ENCODE assay signal across 1 cellular context in the genomic region with DNA sequence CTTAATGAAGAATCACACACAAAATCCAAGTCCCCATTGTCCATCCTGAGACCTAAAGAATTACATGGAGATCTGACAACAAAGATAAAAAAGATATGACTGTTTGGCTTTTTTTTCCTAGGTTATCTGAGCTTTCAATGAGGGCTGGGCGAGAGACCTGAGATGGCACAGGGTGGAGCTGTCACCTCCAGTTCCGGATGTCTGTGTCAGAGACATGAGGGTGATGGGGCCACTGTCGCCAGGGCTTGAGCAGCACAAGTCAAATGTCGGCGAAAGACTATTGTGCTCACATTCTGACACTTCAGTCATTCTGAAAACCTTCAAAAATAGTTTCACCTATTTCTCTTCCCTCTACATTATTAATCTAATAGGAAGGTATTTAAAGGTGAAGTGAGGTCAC.
TF ChIP-seq lines count a peak whose summit lies in the region.

No MANE protein-coding gene starts in this region.

TF ChIP-seq in SK-N-SH, 30 proteins besides CTCF, POLR2A, EP300 and RAD21 (continued from another document):
- TF ChIP-seq, protein P1, sequence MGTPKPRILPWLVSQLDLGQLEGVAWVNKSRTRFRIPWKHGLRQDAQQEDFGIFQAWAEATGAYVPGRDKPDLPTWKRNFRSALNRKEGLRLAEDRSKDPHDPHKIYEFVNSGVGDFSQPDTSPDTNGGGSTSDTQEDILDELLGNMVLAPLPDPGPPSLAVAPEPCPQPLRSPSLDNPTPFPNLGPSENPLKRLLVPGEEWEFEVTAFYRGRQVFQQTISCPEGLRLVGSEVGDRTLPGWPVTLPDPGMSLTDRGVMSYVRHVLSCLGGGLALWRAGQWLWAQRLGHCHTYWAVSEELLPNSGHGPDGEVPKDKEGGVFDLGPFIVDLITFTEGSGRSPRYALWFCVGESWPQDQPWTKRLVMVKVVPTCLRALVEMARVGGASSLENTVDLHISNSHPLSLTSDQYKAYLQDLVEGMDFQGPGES (IDR thresholded peaks at IDR 0.05; ENCODE audit: low read depth, low read length), result no peak
- TF ChIP-seq FOXJ3 (CRISPR knock-in tag; IDR thresholded peaks at IDR 0.05) (no peak), CHD2 (IDR thresholded peaks at IDR 0.05; ENCODE audit: low read length, partially characterized antibody) (no peak), JUND (IDR thresholded peaks at IDR 0.05) (no peak), POLR2AphosphoS5 (IDR thresholded peaks at IDR 0.05; ENCODE audit: low read depth, low read length) (no peak), GABPA (IDR thresholded peaks at IDR 0.05; ENCODE audit: low read depth) (no peak), NRF1 (IDR thresholded peaks at IDR 0.05; ENCODE audit: low read depth, low read length) (no peak), MXI1 (IDR thresholded peaks at IDR 0.05; ENCODE audit: low read depth, low read length) (no peak), NFIC (IDR thresholded peaks at IDR 0.05; ENCODE audit: borderline replicate concordance) (no peak), FOXM1 (IDR thresholded peaks at IDR 0.05; ENCODE audit: low read depth) (no peak)
- TF ChIP-seq, protein P2, sequence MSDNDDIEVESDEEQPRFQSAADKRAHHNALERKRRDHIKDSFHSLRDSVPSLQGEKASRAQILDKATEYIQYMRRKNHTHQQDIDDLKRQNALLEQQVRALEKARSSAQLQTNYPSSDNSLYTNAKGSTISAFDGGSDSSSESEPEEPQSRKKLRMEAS (IDR thresholded peaks at IDR 0.05; ENCODE audit: low read depth), result no peak
- TF ChIP-seq, protein P3, sequence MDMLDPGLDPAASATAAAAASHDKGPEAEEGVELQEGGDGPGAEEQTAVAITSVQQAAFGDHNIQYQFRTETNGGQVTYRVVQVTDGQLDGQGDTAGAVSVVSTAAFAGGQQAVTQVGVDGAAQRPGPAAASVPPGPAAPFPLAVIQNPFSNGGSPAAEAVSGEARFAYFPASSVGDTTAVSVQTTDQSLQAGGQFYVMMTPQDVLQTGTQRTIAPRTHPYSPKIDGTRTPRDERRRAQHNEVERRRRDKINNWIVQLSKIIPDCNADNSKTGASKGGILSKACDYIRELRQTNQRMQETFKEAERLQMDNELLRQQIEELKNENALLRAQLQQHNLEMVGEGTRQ (IDR thresholded peaks at IDR 0.05; ENCODE audit: borderline replicate concordance, low read depth, low read length), result no peak
- TF ChIP-seq, protein P4, sequence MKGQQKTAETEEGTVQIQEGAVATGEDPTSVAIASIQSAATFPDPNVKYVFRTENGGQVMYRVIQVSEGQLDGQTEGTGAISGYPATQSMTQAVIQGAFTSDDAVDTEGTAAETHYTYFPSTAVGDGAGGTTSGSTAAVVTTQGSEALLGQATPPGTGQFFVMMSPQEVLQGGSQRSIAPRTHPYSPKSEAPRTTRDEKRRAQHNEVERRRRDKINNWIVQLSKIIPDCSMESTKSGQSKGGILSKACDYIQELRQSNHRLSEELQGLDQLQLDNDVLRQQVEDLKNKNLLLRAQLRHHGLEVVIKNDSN (IDR thresholded peaks at IDR 0.05; ENCODE audit: borderline replicate concordance, low read depth), result no peak
